ENCODE assay signal across 8 cellular contexts in the genomic region with DNA sequence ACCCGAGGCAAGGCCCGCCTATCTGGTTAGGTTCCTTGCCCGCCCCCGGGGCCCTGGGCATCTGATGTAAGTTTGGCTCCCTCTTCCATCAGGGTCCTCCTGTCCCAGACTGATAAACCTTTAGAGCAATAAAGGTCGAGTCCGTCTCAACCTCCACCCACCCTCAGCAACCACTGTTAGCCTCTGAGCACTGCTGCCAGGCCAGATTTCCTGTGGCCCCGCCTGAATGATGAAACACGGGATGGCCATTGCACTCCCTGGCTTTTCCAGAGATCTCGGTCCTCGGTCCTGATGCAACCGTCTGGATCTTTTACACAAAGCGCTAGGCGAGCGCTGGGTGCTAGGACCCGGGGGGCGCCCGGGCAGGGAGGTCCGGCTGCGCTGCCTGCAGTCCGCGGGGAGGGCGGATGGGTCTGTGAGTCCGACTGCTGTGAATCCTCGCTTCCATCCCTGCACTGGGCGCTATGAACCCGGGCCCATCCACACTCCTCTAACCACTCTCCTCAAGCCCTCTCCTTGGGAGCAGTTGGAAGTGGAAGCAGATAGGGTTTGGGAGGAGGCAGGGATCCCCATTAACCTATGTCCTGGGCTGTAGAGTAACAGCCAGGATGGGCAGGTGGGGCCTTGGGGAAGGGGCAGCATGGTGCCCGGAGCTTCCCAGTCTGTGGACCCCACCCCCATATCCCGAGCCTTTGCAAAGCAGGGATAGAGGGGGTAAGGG. TPM values are rescaled to one million over a fixed set of nuclear protein-coding genes. Genes with fewer than 3 reads are reported as not detected.
DNase-seq lines count a peak whose midpoint lies in the region; ATAC-seq, FAIRE-seq and TF ChIP-seq lines count a peak whose summit lies in the region.

No MANE protein-coding gene starts in this region.

- in situ Hi-C loops in mammary epithelial cell (cut with MboI; ENCODE audit: low sequenced_read_pairs in 2 of 2) = loop anchor here in 1 of 2 donors (10.0 kb wide), 1 partner anchor 62 kb away; no protein-coding TSS in a partner anchor

- peak; percentile 23 for ATAC-seq in GM19324 (IDR thresholded peaks at IDR 0.05; ENCODE audit: low FRiP score, unreplicated experiment)
- no peak for ATAC-seq in HG03565 (IDR thresholded peaks at IDR 0.05; ENCODE audit: unreplicated experiment)

- peak; percentile 63; the same call in 1 of the 2 replicates for TF ChIP-seq POLR2A in Raji (IDR thresholded peaks at IDR 0.05; ENCODE audit: insufficient read depth, low read depth, low read length)

- no peak for TF ChIP-seq CTCF in D721Med (IDR thresholded peaks at IDR 0.05; ENCODE audit: insufficient read depth, missing control alignments)
- no peak for TF ChIP-seq CTCF in mammary epithelial cell (conservative IDR thresholded peaks at IDR 0.05 in 1 of 2, IDR thresholded peaks at IDR 0.05 in 1 of 2; ENCODE audit: extremely low read depth in 1 of 2, insufficient read depth in 1 of 2, low read depth in 1 of 2, low read length in 2 of 2)

- peak; percentile 52 for DNase-seq in D721Med (ENCODE audit: insufficient read length, low spot score)
- peak; percentile 91 for DNase-seq in mammary epithelial cell
- peak; percentile 82 for DNase-seq in renal cortical epithelial cell (ENCODE audit: low read depth)

- 5% methylated on average over 7 of the region's 28 CpGs for WGBS in mammary epithelial cell (ENCODE audit: low coverage, missing lambda C conversion rate)

- CTCF ChIA-PET in mammary epithelial cell (lab: Charles Lee; ENCODE audit: low non-redundant PET) = no interaction called here

- peak overlapping the region; percentile 95 for H3K4me2 ChIP-seq in mammary epithelial cell (ENCODE audit: insufficient read depth, low read depth, low read length)

- intact Hi-C loops in mammary epithelial cell (cut with micrococcal nuclease) = loop anchor here (1.0 to 10.0 kb wide), 8 partner anchors 10 to 612 kb away; no protein-coding TSS in a partner anchor

- peaks cover 19% of the 10 kb centered on the region for H3K36me3 ChIP-seq in KOPT-K1 (ENCODE audit: insufficient read depth, low read length)
- H3K36me3 ChIP-seq in mammary epithelial cell (ENCODE audit: insufficient read depth, low read length) = peaks cover 16% of the 10 kb centered on the region
- H3K36me3 ChIP-seq in iPS-18a (ENCODE audit: control insufficient read depth, low read depth, low read length) = no peaks in the 10 kb centered on the region

- BruUV-seq in mammary epithelial cell (replicated peaks; lab: Mats Ljungman, UMichigan) = no TSS peak

- H3K27ac ChIP-seq in KOPT-K1 (ENCODE audit: low read depth, low read length, poor library complexity, severe bottlenecking) (peak overlapping the region; percentile 74), mammary epithelial cell (ENCODE audit: insufficient read depth, low read depth, low read length) (peak overlapping the region; percentile 93), iPS-18a (ENCODE audit: low read length) (peak overlapping the region; percentile 83)

- H3K4me1 ChIP-seq in mammary epithelial cell (ENCODE audit: insufficient read depth, low read length) = peaks cover 23% of the 10 kb centered on the region
- H3K4me1 ChIP-seq in iPS-18a (ENCODE audit: control insufficient read depth, low read depth, low read length) = peaks cover 13% of the 10 kb centered on the region

- H3K27me3 ChIP-seq in mammary epithelial cell (ENCODE audit: insufficient read depth, low read length) (no peaks in the 10 kb centered on the region), iPS-18a (ENCODE audit: control insufficient read depth, insufficient read depth, low read length) (no peaks in the 10 kb centered on the region)

- H3K4me3 ChIP-seq in mammary epithelial cell (replicated peaks in 1 of 3; ENCODE audit: insufficient read depth in 1 of 3, low read depth in 2 of 3, low read length in 3 of 3) (peak overlapping the region; percentile 56 to 61 (median 59)), iPS-18a (ENCODE audit: low read length) (peak overlapping the region; percentile 96)

- dilution Hi-C loops in mammary epithelial cell (cut with HindIII; ENCODE audit: low sequenced_read_pairs) = no loop called here

- no peak for FAIRE-seq in D721Med (lab: Jason Lieb, UNC)

- no peaks in the 10 kb centered on the region for H4K20me1 ChIP-seq in mammary epithelial cell (ENCODE audit: insufficient read depth, low read length)

- no peaks in the 10 kb centered on the region for H3K9me3 ChIP-seq in KOPT-K1 (ENCODE audit: insufficient read depth, low read length, poor library complexity, severe bottlenecking)
- H3K9me3 ChIP-seq in mammary epithelial cell (replicated peaks; ENCODE audit: insufficient read depth, low read length) = no peaks in the 10 kb centered on the region
- H3K9me3 ChIP-seq in iPS-18a (ENCODE audit: control insufficient read depth, low read depth, low read length) = no peaks in the 10 kb centered on the region

- H2AFZ ChIP-seq in mammary epithelial cell (ENCODE audit: low read depth, low read length) = peak overlapping the region; percentile 35

- H3K79me2 ChIP-seq in mammary epithelial cell (ENCODE audit: insufficient read depth, low read length) = peaks cover 37% of the 10 kb centered on the region

- H3K9ac ChIP-seq in mammary epithelial cell (ENCODE audit: insufficient read depth, low read length) (peak overlapping the region; percentile 96), iPS-18a (ENCODE audit: low read length) (peak overlapping the region; percentile 90)

RNA-seq across cellular contexts. Expression of a gene that starts 0.9 kb away (rescaled TPM):
- total RNA-seq in mammary epithelial cell = 1,000 to 10,000 TPM in 1 of 2 donors, 100 to 1,000 TPM in 1; 772 to 1,235 TPM
- 542 TPM for polyA plus RNA-seq in mammary epithelial cell
- 521 TPM for polyA minus RNA-seq in mammary epithelial cell
- total RNA-seq in renal cortical epithelial cell = 246 and 704 TPM in 2 replicates

RNA-seq across cellular contexts. Expression of a gene that starts 56.8 kb away (rescaled TPM):
- total RNA-seq in mammary epithelial cell (10 to 100 TPM; 40.2 to 54.5 TPM), renal cortical epithelial cell (61.1 and 61.6 TPM in 2 replicates)
- polyA plus RNA-seq in mammary epithelial cell = 36.9 TPM
- 24.3 TPM for polyA minus RNA-seq in mammary epithelial cell

RNA-seq across cellular contexts. Expression of a gene that starts 57.0 kb away (rescaled TPM):
- total RNA-seq in mammary epithelial cell (10 to 100 TPM; 66.4 to 87.2 TPM), renal cortical epithelial cell (79.7 and 86.9 TPM in 2 replicates)
- 53.8 TPM for polyA plus RNA-seq in mammary epithelial cell
- polyA minus RNA-seq in mammary epithelial cell = 4.8 TPM
